1 cellular context compared by ENCODE assay signal in genomic region chr17:75634376-75634740, GRCh38.
TF ChIP-seq lines count a peak whose summit lies in the region.

No MANE protein-coding gene starts in this region.

TF ChIP-seq in HepG2, 621 proteins besides CTCF, POLR2A, EP300 and RAD21:
- no peak for TF ChIP-seq MTERF4 (CRISPR knock-in tag; IDR thresholded peaks at IDR 0.05)
- no peak for TF ChIP-seq HMGA1 (CRISPR knock-in tag; conservative IDR thresholded peaks at IDR 0.05)
- TF ChIP-seq MAFF (IDR thresholded peaks at IDR 0.05; ENCODE audit: low read depth, low read length), result no peak
- no peak for TF ChIP-seq ZNF329 (CRISPR knock-in tag; IDR thresholded peaks at IDR 0.05; ENCODE audit: low read depth)
- no peak for TF ChIP-seq ZNF451 (CRISPR knock-in tag; IDR thresholded peaks at IDR 0.05)
- TF ChIP-seq ZBTB8A (CRISPR knock-in tag; IDR thresholded peaks at IDR 0.05; ENCODE audit: borderline replicate concordance, low read depth), result no peak
- no peak for TF ChIP-seq ATM (IDR thresholded peaks at IDR 0.05; ENCODE audit: borderline replicate concordance)
- TF ChIP-seq E2F5 (CRISPR knock-in tag; conservative IDR thresholded peaks at IDR 0.05), result 0 out of 2 replicates have a peak, but pooled peaks have one; percentile 3
- TF ChIP-seq TARDBP (CRISPR knock-in tag; IDR thresholded peaks at IDR 0.05), result no peak
- TF ChIP-seq GFI1 (CRISPR knock-in tag; IDR thresholded peaks at IDR 0.05; ENCODE audit: borderline replicate concordance), result no peak
- TF ChIP-seq STAG1 (CRISPR knock-in tag; IDR thresholded peaks at IDR 0.05), result no peak
- no peak for TF ChIP-seq NR2F6 (IDR thresholded peaks at IDR 0.05)
- no peak for TF ChIP-seq NR2F6 (CRISPR knock-in tag; IDR thresholded peaks at IDR 0.05)
- TF ChIP-seq ZNF563 (CRISPR knock-in tag; IDR thresholded peaks at IDR 0.05), result 0 out of 2 replicates have a peak, but pooled peaks have one; percentile 14
- TF ChIP-seq IKZF1 (IDR thresholded peaks at IDR 0.05), result no peak
